Comparison of ENCODE assay signal across 7 cellular contexts in genomic region chr9:17658237-17658636, GRCh38.
"Had no signal": no experiment of that assay in that cellular context is flagged by ENCODE, and none has a peak within 500 bp of the region (broad histone marks: within the 10 kb centered on the region; RNA-seq: fewer than 3 reads in every experiment).

No MANE protein-coding gene starts in this region.

- H3K4me3 ChIP-seq: K562 had no signal

- H3K4me2 ChIP-seq: KMS-11 had no signal

- DNase-seq: KBM-7, KG1 had no signal

- H3K27me3 Mint-ChIP-seq: IgD-negative memory B cell had no signal

- H3K4me1 Mint-ChIP-seq: IgD-negative memory B cell had no signal

- FAIRE-seq: HTR-8/SVneo, K562 had no signal

- H3K9ac ChIP-seq: KMS-11 had no signal

- H3K4me3 Mint-ChIP-seq: IgD-negative memory B cell had no signal

- H3K27ac ChIP-seq: HL-60, KMS-11 had no signal

- H3K36me3 Mint-ChIP-seq: IgD-negative memory B cell had no signal

- H3K27ac Mint-ChIP-seq: IgD-negative memory B cell had no signal

- ATAC-seq: K562 had no signal
